In the genomic region with DNA sequence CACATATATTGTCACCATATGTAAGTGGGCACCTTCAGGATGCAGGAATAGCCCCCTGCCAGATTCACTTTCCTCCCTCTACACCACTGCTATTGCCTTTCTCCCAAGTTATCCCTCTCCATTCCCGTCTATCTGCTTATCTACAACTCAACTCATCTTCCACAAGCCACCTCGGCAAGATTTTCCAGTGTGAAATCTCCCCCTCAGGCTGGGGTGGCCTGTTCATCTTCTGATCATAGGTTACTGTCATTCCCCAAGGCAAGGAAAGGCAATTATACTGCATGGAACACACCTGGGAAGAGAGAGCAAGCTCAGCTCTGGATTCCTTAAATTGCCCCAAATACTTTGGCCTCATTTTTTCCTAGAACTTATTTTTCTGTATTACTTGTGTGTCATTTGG, we compare ENCODE assay signal across 27 cellular contexts.
"Had no signal": no experiment of that assay in that cellular context is flagged by ENCODE, and none has a peak within 500 bp of the region (broad histone marks: within the 10 kb centered on the region; RNA-seq: fewer than 3 reads in every experiment).

No MANE protein-coding gene starts in this region.

- ATAC-seq: heart right ventricle; left cardiac atrium; left lung; lower lobe of right lung; naive thymus-derived CD8-positive, alpha-beta T cell; pancreas; right cardiac atrium; sciatic nerve; stimulated activated effector memory CD8-positive, alpha-beta T cell treated with anti-CD3 and anti-CD28 coated beads, Interleukin-12 subunit alpha, Interleukin-12 subunit beta, amount 100 ng/mL, for 72 hours had no signal

- H3K9me3 ChIP-seq: lower lobe of right lung, pancreas, prostate gland, suprapubic skin, thoracic aorta, tibial artery, upper lobe of left lung had no signal

- H3K4me3 ChIP-seq: heart right ventricle, hepatocyte, left lung, lower lobe of right lung, pancreas, prostate gland, skin epidermis, spleen, suprapubic skin, thoracic aorta, tibial artery, upper lobe of left lung had no signal

- H3K27ac Mint-ChIP-seq: nephron; stimulated activated effector memory CD8-positive, alpha-beta T cell treated with anti-CD3 and anti-CD28 coated beads, Interleukin-12 subunit alpha, Interleukin-12 subunit beta, amount 100 ng/mL, for 72 hours; stimulated activated naive CD8-positive, alpha-beta T cell treated with anti-CD3 and anti-CD28 coated beads, Interleukin-15, Interleukin-2, amounts not matched to agents 100 ng/mL and 50 ng/mL, for 24 hours had no signal

- H3K27me3 Mint-ChIP-seq: stimulated activated naive CD8-positive, alpha-beta T cell treated with anti-CD3 and anti-CD28 coated beads, Interleukin-15, Interleukin-2, amounts not matched to agents 100 ng/mL and 50 ng/mL, for 24 hours had no signal

- H3K4me1 ChIP-seq: heart right ventricle, left lung, lower lobe of right lung, prostate gland, spleen had no signal

- H3K9me3 Mint-ChIP-seq: nephron; neural crest cell; stimulated activated effector memory CD8-positive, alpha-beta T cell treated with anti-CD3 and anti-CD28 coated beads, Interleukin-12 subunit alpha, Interleukin-12 subunit beta, amount 100 ng/mL, for 72 hours; stimulated activated naive CD8-positive, alpha-beta T cell treated with anti-CD3 and anti-CD28 coated beads, Interleukin-15, Interleukin-2, amounts not matched to agents 100 ng/mL and 50 ng/mL, for 24 hours had no signal

- H3K4me3 Mint-ChIP-seq: naive thymus-derived CD8-positive, alpha-beta T cell; nephron; neural crest cell; stimulated activated effector memory CD8-positive, alpha-beta T cell treated with anti-CD3 and anti-CD28 coated beads, Interleukin-12 subunit alpha, Interleukin-12 subunit beta, amount 100 ng/mL, for 72 hours; stimulated activated naive CD8-positive, alpha-beta T cell treated with anti-CD3 and anti-CD28 coated beads, Interleukin-15, Interleukin-2, amounts not matched to agents 100 ng/mL and 50 ng/mL, for 24 hours had no signal

- H2AFZ ChIP-seq: hepatocyte had no signal

- DNase-seq: heart right ventricle; kidney glomerular epithelial cell; left cardiac atrium; left lung; lower lobe of right lung; mesenchymal stem cell; naive thymus-derived CD8-positive, alpha-beta T cell; nucleus accumbens; posterior cingulate gyrus; retina; right cardiac atrium; spleen; stimulated activated CD4-positive, alpha-beta T cell treated with anti-CD3 and anti-CD28 coated beads, Interleukin-4, amount 100 ng/mL, for 24 hours; stimulated activated naive CD4-positive, alpha-beta T cell; tibial artery; upper lobe of left lung had no signal

- H3K4me2 ChIP-seq: hepatocyte had no signal

- H3K36me3 Mint-ChIP-seq: stimulated activated effector memory CD8-positive, alpha-beta T cell treated with anti-CD3 and anti-CD28 coated beads, Interleukin-12 subunit alpha, Interleukin-12 subunit beta, amount 100 ng/mL, for 72 hours had no signal

- H3K27ac ChIP-seq: heart right ventricle, hepatocyte, left lung, lower lobe of right lung, pancreas, prostate gland, skin epidermis, spleen, suprapubic skin, thoracic aorta, tibial artery, upper lobe of left lung had no signal

- H3K27me3 ChIP-seq: hepatocyte, left lung, pancreas, spleen, suprapubic skin, tibial artery, upper lobe of left lung had no signal

- H3K79me2 ChIP-seq: hepatocyte had no signal

- H3K36me3 ChIP-seq: heart right ventricle, left lung, lower lobe of right lung, pancreas, prostate gland, spleen, suprapubic skin, thoracic aorta, tibial artery, upper lobe of left lung had no signal

- H3K4me1 Mint-ChIP-seq: nephron had no signal
